29 cellular contexts compared by ENCODE assay signal in the genomic region with DNA sequence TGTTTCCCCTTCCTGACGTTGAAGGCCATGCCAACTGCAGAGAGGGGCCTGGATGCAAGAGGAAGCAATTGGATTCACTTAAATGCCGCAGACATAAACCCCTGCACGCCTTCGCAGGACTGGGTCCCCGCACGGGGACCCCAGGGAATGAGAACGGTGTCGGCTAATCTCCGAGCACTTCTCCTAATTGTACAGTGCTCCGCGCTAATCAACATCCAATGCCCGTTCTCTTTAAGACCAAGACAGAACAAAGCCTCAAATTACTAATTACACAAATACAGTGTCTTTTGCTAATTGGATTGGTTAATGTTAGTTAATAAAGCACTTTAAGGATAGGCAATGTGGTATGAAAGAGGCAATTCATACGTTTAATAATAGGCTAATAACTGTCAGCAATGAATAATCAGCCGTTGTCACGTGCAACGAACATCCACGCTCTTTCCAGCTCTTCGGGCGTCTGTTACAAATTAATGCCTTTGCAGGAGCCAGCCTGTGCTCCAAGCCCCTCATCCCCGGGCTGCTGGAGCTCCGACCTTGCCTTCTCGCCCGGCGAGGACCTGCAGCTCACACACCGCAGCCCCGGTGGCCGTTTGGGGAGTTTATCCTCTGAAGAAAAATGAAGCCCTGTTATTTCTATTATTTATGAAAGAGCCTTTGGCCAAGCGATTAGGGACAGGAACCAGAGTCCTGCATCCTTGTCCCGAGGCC.
"Had no signal": no experiment of that assay in that cellular context is flagged by ENCODE, and none has a peak within 500 bp of the region (broad histone marks: within the 10 kb centered on the region; RNA-seq: fewer than 3 reads in every experiment).

No MANE protein-coding gene starts in this region.

- H3K27ac ChIP-seq: gastrocnemius medialis, left lung, lower lobe of right lung, neutrophil, ovary, prostate gland, sigmoid colon, stomach, thyroid gland, upper lobe of right lung had no signal

- DNase-seq: activated CD4-positive, alpha-beta T cell treated with anti-CD3 and anti-CD28 coated beads for 4 hours; activated CD4-positive, alpha-beta T cell treated with anti-CD3 and anti-CD28 coated beads, Interleukin-2, amount 50 U/mL, for 4 hours; activated effector memory CD4-positive, alpha-beta T cell treated with Interleukin-2 at 50 U/mL for 16 hours; activated naive CD4-positive, alpha-beta T cell treated with Interleukin-2 at 50 U/mL for 16 hours; activated T-cell treated with anti-CD3 and anti-CD28 coated beads for 4 hours; activated T-cell treated with anti-CD3 and anti-CD28 coated beads, Interleukin-2, amount 50 U/mL, for 72 hours; anterior cingulate cortex; dermis blood vessel endothelial cell; effector CD4-positive, alpha-beta T cell; gastrocnemius medialis; head of caudate nucleus; hypothalamus; left lung; lower lobe of right lung; mesenchymal stem cell; naive thymus-derived CD8-positive, alpha-beta T cell; ovary; sigmoid colon; small intestine; stimulated activated CD4-positive, alpha-beta T cell treated with anti-CD3 and anti-CD28 coated beads, Interleukin-1b, Interleukin-23, amount 100 ng/mL, for 48 hours; stimulated activated naive B cell treated with anti-CD40 and anti-IgM and Interleukin-4, amounts not matched to agents 10 μg/mL and 1 μg/mL and 100 μg/mL, for 72 hours; stomach; thyroid gland; upper lobe of right lung had no signal

- H3K9me3 Mint-ChIP-seq: activated T-cell treated with anti-CD3 and anti-CD28 coated beads, Interleukin-2, amount 50 U/mL, for 72 hours; naive thymus-derived CD8-positive, alpha-beta T cell; stimulated activated naive B cell treated with anti-CD40 and anti-IgM and Interleukin-4, amounts not matched to agents 10 μg/mL and 1 μg/mL and 100 μg/mL, for 72 hours had no signal

- H3K4me3 Mint-ChIP-seq: activated naive CD8-positive, alpha-beta T cell; activated T-cell treated with anti-CD3 and anti-CD28 coated beads, Interleukin-2, amount 50 U/mL, for 72 hours; stimulated activated naive B cell treated with anti-CD40 and anti-IgM and Interleukin-4, amounts not matched to agents 10 μg/mL and 1 μg/mL and 100 μg/mL, for 72 hours had no signal

- H3K4me1 ChIP-seq: gastrocnemius medialis, prostate gland had no signal

- H3K36me3 ChIP-seq: gastrocnemius medialis, left lung, lower lobe of right lung, neutrophil, ovary, prostate gland, sigmoid colon, stomach, thyroid gland, upper lobe of right lung had no signal

- H3K27me3 ChIP-seq: ovary, thyroid gland had no signal

- H3K36me3 Mint-ChIP-seq: activated naive CD8-positive, alpha-beta T cell; naive thymus-derived CD8-positive, alpha-beta T cell; stimulated activated naive B cell treated with anti-CD40 and anti-IgM and Interleukin-4, amounts not matched to agents 10 μg/mL and 1 μg/mL and 100 μg/mL, for 72 hours had no signal

- H3K9me3 ChIP-seq: gastrocnemius medialis, left lung, lower lobe of right lung, neutrophil, ovary, prostate gland, sigmoid colon, stomach, thyroid gland, upper lobe of right lung had no signal

- H3K27ac Mint-ChIP-seq: activated naive CD8-positive, alpha-beta T cell; activated T-cell treated with anti-CD3 and anti-CD28 coated beads, Interleukin-2, amount 50 U/mL, for 72 hours; stimulated activated naive B cell treated with anti-CD40 and anti-IgM and Interleukin-4, amounts not matched to agents 10 μg/mL and 1 μg/mL and 100 μg/mL, for 72 hours had no signal

- ATAC-seq: activated T-cell treated with anti-CD3 and anti-CD28 coated beads, Interleukin-2, amount 50 U/mL, for 72 hours; gastrocnemius medialis; left lung; lower lobe of right lung; naive thymus-derived CD8-positive, alpha-beta T cell; stimulated activated naive B cell treated with anti-CD40 and anti-IgM and Interleukin-4, amounts not matched to agents 10 μg/mL and 1 μg/mL and 100 μg/mL, for 72 hours; upper lobe of right lung had no signal

- FAIRE-seq: colon, endometrium, small intestine had no signal

- H3K4me3 ChIP-seq: gastrocnemius medialis, left lung, lower lobe of right lung, ovary, prostate gland, sigmoid colon, stomach, thyroid gland, upper lobe of right lung had no signal

- H3K4me1 Mint-ChIP-seq: naive thymus-derived CD8-positive, alpha-beta T cell; stimulated activated naive B cell treated with anti-CD40 and anti-IgM and Interleukin-4, amounts not matched to agents 10 μg/mL and 1 μg/mL and 100 μg/mL, for 72 hours had no signal
